ENCODE assay signal across 14 cellular contexts in genomic region chr3:128730521-128730920, GRCh38. TPM values are rescaled to one million over a fixed set of nuclear protein-coding genes. Genes with fewer than 3 reads are reported as not detected.
A peak's percentile ranks its signal among the peaks of the same experiment; 100 is the strongest.
DNase-seq lines count a peak whose midpoint lies in the region; ATAC-seq and TF ChIP-seq lines count a peak whose summit lies in the region.
"Had no signal": no experiment of that assay in that cellular context is flagged by ENCODE, and none has a peak within 500 bp of the region (broad histone marks: within the 10 kb centered on the region; RNA-seq: fewer than 3 reads in every experiment).

No MANE protein-coding gene starts in this region.

- no peak for TF ChIP-seq CTCF in NB4 (IDR thresholded peaks at IDR 0.05; ENCODE audit: low read depth, low read length)
- TF ChIP-seq CTCF in endodermal cell (conservative IDR thresholded peaks at IDR 0.05): no peak
- no peak for TF ChIP-seq CTCF in right lobe of liver (IDR thresholded peaks at IDR 0.05)

- H3K9me3 ChIP-seq in endodermal cell (ENCODE audit: control insufficient read depth, low read length) (no peaks in the 10 kb centered on the region), right lobe of liver (no peaks in the 10 kb centered on the region)

- H3K36me3 ChIP-seq in endodermal cell (ENCODE audit: control insufficient read depth, insufficient read depth, low read length) (peaks cover 9% of the 10 kb centered on the region), right lobe of liver (no peaks in the 10 kb centered on the region)

- intact Hi-C loops in sciatic nerve (cut with DNase I): no loop called here
- intact Hi-C loops in right lobe of liver (cut with DNase I): loop anchor here in 1 of 2 donors (10.0 kb wide), 1 partner anchor 74 kb away; no protein-coding TSS in a partner anchor

- WGBS in endodermal cell (ENCODE audit: insufficient coverage in 1 of 2, insufficient read length in 1 of 2), 2 experiments: 100% methylated on average over 2 of the region's 2 CpGs; no CpG with 5 or more reads in 1 of the 2 experiments
- WGBS in right lobe of liver (ENCODE audit: insufficient coverage, low coverage, low lambda C conversion rate, missing lambda C conversion rate): 58% methylated on average over 2 of the region's 2 CpGs

- peak overlapping the region; percentile 58 for H3K4me3 Mint-ChIP-seq in activated T-cell treated with anti-CD3 and anti-CD28 coated beads, Interleukin-2, amount 50 U/mL, for 24 hours
- no peak overlapping the region for H3K4me3 Mint-ChIP-seq in endodermal cell

- H3K27ac ChIP-seq in endodermal cell (ENCODE audit: low read depth, low read length) (no peak overlapping the region), right lobe of liver (no peak overlapping the region)

- TF ChIP-seq POLR2A in NB4 (IDR thresholded peaks at IDR 0.05; ENCODE audit: extremely low read depth, insufficient read length) (no peak), right lobe of liver (IDR thresholded peaks at IDR 0.05) (no peak)

- DNase-seq in activated T-cell treated with anti-CD3 and anti-CD28 coated beads, Interleukin-2, amount 50 U/mL, for 24 hours: peak; percentile 12
- DNase-seq in activated T-cell treated with anti-CD3 and anti-CD28 coated beads, Interleukin-2, amount 50 U/mL, for 1 hour: no peak
- no peak for DNase-seq in NB4 (ENCODE audit: low read depth)
- no peak for DNase-seq in endodermal cell
- DNase-seq in sciatic nerve (ENCODE audit: low spot score): peak; percentile 7
- no peak for DNase-seq in AML-193 (lab: John Stamatoyannopoulos, UW)
- no peak for DNase-seq in epidermal melanocyte (ENCODE audit: insufficient read length, low spot score)
- DNase-seq in right lobe of liver: no peak
- DNase-seq: Karpas-422, NCI-H1694, NCI-H526 treated with DMSO at 0.1 percent for 48 hours, RPMI8226 had no signal

- H3K27me3 Mint-ChIP-seq in activated T-cell treated with anti-CD3 and anti-CD28 coated beads, Interleukin-2, amount 50 U/mL, for 24 hours: no peaks in the 10 kb centered on the region
- no peaks in the 10 kb centered on the region for H3K27me3 Mint-ChIP-seq in endodermal cell (ENCODE audit: insufficient read depth)

- no peak for ATAC-seq in sciatic nerve
- no peak for ATAC-seq in right lobe of liver
- ATAC-seq: left lobe of liver had no signal

- H3K9ac ChIP-seq in endodermal cell (ENCODE audit: extremely low read depth, low read length, poor library complexity, severe bottlenecking): no peak overlapping the region

- H3K4me1 Mint-ChIP-seq in activated T-cell treated with anti-CD3 and anti-CD28 coated beads, Interleukin-2, amount 50 U/mL, for 24 hours (ENCODE audit: low read depth): peaks cover 86% of the 10 kb centered on the region
- H3K4me1 Mint-ChIP-seq in endodermal cell: peaks cover 61% of the 10 kb centered on the region

- peak overlapping the region; percentile 78 for H3K27ac Mint-ChIP-seq in activated T-cell treated with anti-CD3 and anti-CD28 coated beads, Interleukin-2, amount 50 U/mL, for 24 hours
- H3K27ac Mint-ChIP-seq in endodermal cell: peak overlapping the region; percentile 37
- H3K27ac Mint-ChIP-seq: T-helper 2 cell treated with Interferon-gamma antibody and Interleukin-4, amounts not matched to agents 5 μg/mL and 100 μg/mL, for 36 hours had no signal

- H3K4me1 ChIP-seq in endodermal cell (ENCODE audit: control insufficient read depth, insufficient read depth, low read length) (no peaks in the 10 kb centered on the region), right lobe of liver (peaks cover 0 to 72% (median 6%) of the 10 kb centered on the region in 4 donors)

- H3K4me3 ChIP-seq in NB4 (ENCODE audit: low read depth, low read length) (peak overlapping the region; percentile 12), endodermal cell (ENCODE audit: low read length) (no peak overlapping the region), right lobe of liver (no peak overlapping the region)

- H3K27me3 ChIP-seq in endodermal cell (ENCODE audit: control insufficient read depth, insufficient read depth, low read length, poor library complexity, severe bottlenecking): no peaks in the 10 kb centered on the region
- H3K27me3 ChIP-seq in right lobe of liver: no peaks in the 10 kb centered on the region

- H3K9me3 Mint-ChIP-seq in activated T-cell treated with anti-CD3 and anti-CD28 coated beads, Interleukin-2, amount 50 U/mL, for 24 hours: no peaks in the 10 kb centered on the region
- no peaks in the 10 kb centered on the region for H3K9me3 Mint-ChIP-seq in endodermal cell
- H3K9me3 Mint-ChIP-seq: T-helper 2 cell treated with Interferon-gamma antibody and Interleukin-4, amounts not matched to agents 5 μg/mL and 100 μg/mL, for 36 hours had no signal

- H3K36me3 Mint-ChIP-seq in activated T-cell treated with anti-CD3 and anti-CD28 coated beads, Interleukin-2, amount 50 U/mL, for 24 hours (ENCODE audit: low read depth): peaks cover 84% of the 10 kb centered on the region
- peaks cover 12% of the 10 kb centered on the region for H3K36me3 Mint-ChIP-seq in endodermal cell (ENCODE audit: low read depth)

RNA-seq across cellular contexts. Expression of gene RAB7A, which starts 4.5 kb away (rescaled TPM):
- total RNA-seq in endodermal cell: 100 to 1,000 TPM; 166 to 194 TPM
- polyA plus RNA-seq in endodermal cell (2013, experiment 1 of 2): 130 TPM
- 118 TPM for polyA plus RNA-seq in endodermal cell (2013, experiment 2 of 2)
- total RNA-seq in sciatic nerve: 233 TPM
- total RNA-seq in right lobe of liver: 100 to 1,000 TPM in 4 of 6 experiments, 10 to 100 TPM in 2; 84.0 to 145 (median 119) TPM

Comparison
In these comparisons a context has a peak if more than half of its experiments do, and no peak if none do; other contexts are left out.
1. DNase-seq: peak in activated T-cell treated with anti-CD3 and anti-CD28 coated beads, Interleukin-2, amount 50 U/mL, for 24 hours (single experiment) and sciatic nerve (single experiment); none in activated T-cell treated with anti-CD3 and anti-CD28 coated beads, Interleukin-2, amount 50 U/mL, for 1 hour (single experiment), NB4 (single experiment), endodermal cell (single experiment), AML-193 (0 of 2), epidermal melanocyte (single experiment) and right lobe of liver (0 of 3).